Comparison of ENCODE assay signal across 1 cellular context in the genomic region with DNA sequence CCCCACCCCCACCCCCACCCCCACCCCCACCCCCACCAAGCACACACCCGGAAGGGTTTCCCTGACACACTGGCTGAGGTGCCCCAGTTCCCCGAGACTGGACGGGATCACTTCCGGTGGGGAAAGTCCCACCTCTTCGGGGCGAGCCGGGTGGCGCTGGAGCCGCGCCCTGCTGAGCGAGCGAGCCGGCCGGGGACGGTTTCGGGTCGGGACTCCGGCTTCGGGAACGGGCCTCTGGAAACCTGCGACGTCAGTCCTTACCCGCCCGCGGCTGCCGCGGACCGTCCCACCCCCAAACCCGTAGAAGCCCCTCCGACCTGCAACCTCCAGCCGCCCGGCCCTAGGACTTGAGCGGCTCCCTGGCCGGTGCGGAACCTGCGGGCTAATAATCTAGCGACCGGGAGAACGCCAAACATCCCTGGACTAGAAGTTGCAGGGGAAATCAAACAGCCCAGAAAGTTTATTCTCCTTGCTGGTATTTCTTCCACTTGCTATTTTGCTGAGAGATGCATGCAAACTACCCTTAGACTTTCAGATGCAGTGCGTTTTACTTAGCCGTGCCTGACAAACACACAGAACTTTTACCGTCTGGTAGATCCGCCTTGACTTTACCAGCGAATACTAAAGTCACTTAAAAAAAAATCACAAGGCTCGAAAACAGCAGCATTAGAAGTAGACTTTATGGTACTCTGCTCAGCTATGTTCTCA.
TF ChIP-seq lines count a peak whose summit lies in the region.

No MANE protein-coding gene starts in this region.

TF ChIP-seq in K562, 482 proteins besides CTCF, POLR2A, EP300 and RAD21 (continued from another document and continues in another):
- TF ChIP-seq, protein P1, sequence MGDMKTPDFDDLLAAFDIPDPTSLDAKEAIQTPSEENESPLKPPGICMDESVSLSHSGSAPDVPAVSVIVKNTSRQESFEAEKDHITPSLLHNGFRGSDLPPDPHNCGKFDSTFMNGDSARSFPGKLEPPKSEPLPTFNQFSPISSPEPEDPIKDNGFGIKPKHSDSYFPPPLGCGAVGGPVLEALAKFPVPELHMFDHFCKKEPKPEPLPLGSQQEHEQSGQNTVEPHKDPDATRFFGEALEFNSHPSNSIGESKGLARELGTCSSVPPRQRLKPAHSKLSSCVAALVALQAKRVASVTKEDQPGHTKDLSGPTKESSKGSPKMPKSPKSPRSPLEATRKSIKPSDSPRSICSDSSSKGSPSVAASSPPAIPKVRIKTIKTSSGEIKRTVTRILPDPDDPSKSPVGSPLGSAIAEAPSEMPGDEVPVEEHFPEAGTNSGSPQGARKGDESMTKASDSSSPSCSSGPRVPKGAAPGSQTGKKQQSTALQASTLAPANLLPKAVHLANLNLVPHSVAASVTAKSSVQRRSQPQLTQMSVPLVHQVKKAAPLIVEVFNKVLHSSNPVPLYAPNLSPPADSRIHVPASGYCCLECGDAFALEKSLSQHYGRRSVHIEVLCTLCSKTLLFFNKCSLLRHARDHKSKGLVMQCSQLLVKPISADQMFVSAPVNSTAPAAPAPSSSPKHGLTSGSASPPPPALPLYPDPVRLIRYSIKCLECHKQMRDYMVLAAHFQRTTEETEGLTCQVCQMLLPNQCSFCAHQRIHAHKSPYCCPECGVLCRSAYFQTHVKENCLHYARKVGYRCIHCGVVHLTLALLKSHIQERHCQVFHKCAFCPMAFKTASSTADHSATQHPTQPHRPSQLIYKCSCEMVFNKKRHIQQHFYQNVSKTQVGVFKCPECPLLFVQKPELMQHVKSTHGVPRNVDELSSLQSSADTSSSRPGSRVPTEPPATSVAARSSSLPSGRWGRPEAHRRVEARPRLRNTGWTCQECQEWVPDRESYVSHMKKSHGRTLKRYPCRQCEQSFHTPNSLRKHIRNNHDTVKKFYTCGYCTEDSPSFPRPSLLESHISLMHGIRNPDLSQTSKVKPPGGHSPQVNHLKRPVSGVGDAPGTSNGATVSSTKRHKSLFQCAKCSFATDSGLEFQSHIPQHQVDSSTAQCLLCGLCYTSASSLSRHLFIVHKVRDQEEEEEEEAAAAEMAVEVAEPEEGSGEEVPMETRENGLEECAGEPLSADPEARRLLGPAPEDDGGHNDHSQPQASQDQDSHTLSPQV (IDR thresholded peaks at IDR 0.05) = no peak
- TF ChIP-seq CHD1 (IDR thresholded peaks at IDR 0.05; ENCODE audit: low read length) (no peak), ZNF639 (CRISPR knock-in tag; conservative IDR thresholded peaks at IDR 0.05 in 1 of 2, IDR thresholded peaks at IDR 0.05 in 1 of 2) (0 out of 4 replicates have a peak, but pooled peaks of 1 of the 2 experiments have one; percentile 24), CBFA2T3 (IDR thresholded peaks at IDR 0.05) (no peak), CBX1 (IDR thresholded peaks at IDR 0.05; ENCODE audit: low read depth) (peak; percentile 62; the same call in 1 of the 2 replicates), HCFC1 (IDR thresholded peaks at IDR 0.05; ENCODE audit: low read depth, low read length) (peak; percentile 66), ZNF12 (CRISPR knock-in tag; IDR thresholded peaks at IDR 0.05) (no peak), SIRT6 (IDR thresholded peaks at IDR 0.05; ENCODE audit: low read depth, low read length) (no peak), XRCC5 (IDR thresholded peaks at IDR 0.05; ENCODE audit: low read depth, low read length) (0 out of 2 replicates have a peak, but pooled peaks have one; percentile 27), CCNT2 (IDR thresholded peaks at IDR 0.05; ENCODE audit: borderline replicate concordance, extremely low read depth, insufficient read length, low read depth, low read length) (peak; percentile 75), FOXM1 (IDR thresholded peaks at IDR 0.05; ENCODE audit: low read depth) (no peak), FOXM1 (CRISPR knock-in tag; IDR thresholded peaks at IDR 0.05; ENCODE audit: low read depth) (no peak), CHD2 (IDR thresholded peaks at IDR 0.05; ENCODE audit: low read depth, low read length) (peak; percentile 42; the same call in 1 of the 2 replicates), TAF1 (IDR thresholded peaks at IDR 0.05; ENCODE audit: control insufficient read depth, extremely low read depth, insufficient read depth, low read length, severe bottlenecking) (peak; percentile 56), ZBTB7A (IDR thresholded peaks at IDR 0.05; ENCODE audit: borderline replicate concordance, control insufficient read depth, low read depth, low read length) (peak; percentile 77), BRD4 (IDR thresholded peaks at IDR 0.05) (no peak), ATF7 (IDR thresholded peaks at IDR 0.05) (peak; percentile 32; the same call in 1 of the 2 replicates), ZNF740 (CRISPR knock-in tag; IDR thresholded peaks at IDR 0.05) (peak; percentile 89), ZNF740 (tag; IDR thresholded peaks at IDR 0.05) (peak in 1 of 2 experiments; percentile 84; a peak in 2 of 4 replicates), ZBTB11 (CRISPR knock-in tag; IDR thresholded peaks at IDR 0.05) (peak in 2 of 3 experiments; percentile 89 to 98; a peak in 5 of 6 replicates), CREB1 (IDR thresholded peaks at IDR 0.05) (0 out of 2 replicates have a peak, but pooled peaks have one; percentile 20), CREB1 (CRISPR knock-in tag; IDR thresholded peaks at IDR 0.05) (no peak), NR2C1 (IDR thresholded peaks at IDR 0.05) (peak; percentile 78), NR2C1 (tag; IDR thresholded peaks at IDR 0.05) (peak; percentile 88), NCOA1 (IDR thresholded peaks at IDR 0.05; ENCODE audit: low read depth) (0 out of 2 replicates have a peak, but pooled peaks have one; percentile 43), MNT (conservative IDR thresholded peaks at IDR 0.05) (0 out of 4 replicates have a peak, but pooled peaks of 1 of the 2 experiments have one; percentile 12), KLF16 (IDR thresholded peaks at IDR 0.05) (no peak), ZNF655 (CRISPR knock-in tag; IDR thresholded peaks at IDR 0.05) (no peak), PHF8 (IDR thresholded peaks at IDR 0.05; ENCODE audit: borderline replicate concordance, low read length) (peak; percentile 48; the same call in 1 of the 2 replicates), PHF20 (IDR thresholded peaks at IDR 0.05; ENCODE audit: partially characterized antibody) (peak; percentile 38), RBBP5 (IDR thresholded peaks at IDR 0.05; ENCODE audit: borderline replicate concordance, insufficient read depth, low read length, poor library complexity, severe bottlenecking) (peak; percentile 80), MAZ (CRISPR knock-in tag; conservative IDR thresholded peaks at IDR 0.05 in 1 of 2, IDR thresholded peaks at IDR 0.05 in 1 of 2) (peak in 1 of 2 experiments; percentile 62; a peak in 2 of 4 replicates), TRIM24 (IDR thresholded peaks at IDR 0.05) (0 out of 4 replicates have a peak, but pooled peaks of 1 of the 2 experiments have one; percentile 59), POLR2G (IDR thresholded peaks at IDR 0.05; ENCODE audit: low read depth, low read length) (peak; percentile 73), MCM3 (IDR thresholded peaks at IDR 0.05) (no peak), ZNF143 (CRISPR knock-in tag; IDR thresholded peaks at IDR 0.05) (no peak)
- TF ChIP-seq, protein P2, sequence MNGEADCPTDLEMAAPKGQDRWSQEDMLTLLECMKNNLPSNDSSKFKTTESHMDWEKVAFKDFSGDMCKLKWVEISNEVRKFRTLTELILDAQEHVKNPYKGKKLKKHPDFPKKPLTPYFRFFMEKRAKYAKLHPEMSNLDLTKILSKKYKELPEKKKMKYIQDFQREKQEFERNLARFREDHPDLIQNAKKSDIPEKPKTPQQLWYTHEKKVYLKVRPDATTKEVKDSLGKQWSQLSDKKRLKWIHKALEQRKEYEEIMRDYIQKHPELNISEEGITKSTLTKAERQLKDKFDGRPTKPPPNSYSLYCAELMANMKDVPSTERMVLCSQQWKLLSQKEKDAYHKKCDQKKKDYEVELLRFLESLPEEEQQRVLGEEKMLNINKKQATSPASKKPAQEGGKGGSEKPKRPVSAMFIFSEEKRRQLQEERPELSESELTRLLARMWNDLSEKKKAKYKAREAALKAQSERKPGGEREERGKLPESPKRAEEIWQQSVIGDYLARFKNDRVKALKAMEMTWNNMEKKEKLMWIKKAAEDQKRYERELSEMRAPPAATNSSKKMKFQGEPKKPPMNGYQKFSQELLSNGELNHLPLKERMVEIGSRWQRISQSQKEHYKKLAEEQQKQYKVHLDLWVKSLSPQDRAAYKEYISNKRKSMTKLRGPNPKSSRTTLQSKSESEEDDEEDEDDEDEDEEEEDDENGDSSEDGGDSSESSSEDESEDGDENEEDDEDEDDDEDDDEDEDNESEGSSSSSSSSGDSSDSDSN (IDR thresholded peaks at IDR 0.05; ENCODE audit: borderline replicate concordance in 1 of 2, low read depth in 2 of 2, low read length in 2 of 2) = peak; percentile 84 to 97; a peak in 3 of 4 replicates
- TF ChIP-seq, protein P3, sequence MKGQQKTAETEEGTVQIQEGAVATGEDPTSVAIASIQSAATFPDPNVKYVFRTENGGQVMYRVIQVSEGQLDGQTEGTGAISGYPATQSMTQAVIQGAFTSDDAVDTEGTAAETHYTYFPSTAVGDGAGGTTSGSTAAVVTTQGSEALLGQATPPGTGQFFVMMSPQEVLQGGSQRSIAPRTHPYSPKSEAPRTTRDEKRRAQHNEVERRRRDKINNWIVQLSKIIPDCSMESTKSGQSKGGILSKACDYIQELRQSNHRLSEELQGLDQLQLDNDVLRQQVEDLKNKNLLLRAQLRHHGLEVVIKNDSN (CRISPR knock-in tag; IDR thresholded peaks at IDR 0.05) = no peak
